In the genomic region with DNA sequence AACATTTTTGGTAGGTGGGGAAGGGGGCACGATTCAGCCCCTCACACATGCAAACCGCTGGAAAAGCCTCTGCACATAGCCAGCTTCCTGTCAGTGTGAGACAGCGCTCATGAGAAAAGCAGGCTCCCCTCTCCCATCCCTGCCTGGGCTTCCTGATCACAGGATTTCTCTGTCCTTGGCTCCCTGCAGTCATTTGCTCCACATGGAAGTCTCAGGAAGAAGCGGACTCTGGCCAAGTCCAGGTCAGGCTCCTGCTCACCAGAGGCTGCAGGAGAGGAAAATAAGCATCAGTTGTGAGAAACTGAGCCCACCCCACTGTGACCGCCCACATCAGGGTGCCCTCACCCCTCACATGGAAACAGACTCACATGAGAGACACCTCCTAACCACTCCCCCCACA, we compare ENCODE assay signal across 23 cellular contexts.
DNase-seq lines count a peak whose midpoint lies in the region; ATAC-seq, FAIRE-seq and TF ChIP-seq lines count a peak whose summit lies in the region.
"Had no signal": no experiment of that assay in that cellular context is flagged by ENCODE, and none has a peak within 500 bp of the region (broad histone marks: within the 10 kb centered on the region; RNA-seq: fewer than 3 reads in every experiment).

No MANE protein-coding gene starts in this region.

- no peak overlapping the region for H4K5ac ChIP-seq in H1 (ENCODE audit: insufficient read length, low read depth, low read length)

- 84% methylated on average over 5 of the region's 5 CpGs; no CpG with 5 or more reads in 1 of the 2 experiments for WGBS in H1 (ENCODE audit: extremely low coverage in 1 of 2, insufficient coverage in 1 of 2, insufficient read length in 1 of 2, insufficient replicate concordance in 2 of 2, low coverage in 1 of 2, low lambda C conversion rate in 2 of 2, missing lambda C conversion rate in 1 of 2), 2 experiments

- TF ChIP-seq CTCF in GM23338 (conservative IDR thresholded peaks at IDR 0.05; ENCODE audit: low read depth in 2 of 2) (no peak), H1 (IDR thresholded peaks at IDR 0.05; ENCODE audit: control extremely low read depth in 1 of 3, insufficient read depth in 1 of 3, low read depth in 1 of 3, low read length in 3 of 3) (no peak), neural progenitor cell (IDR thresholded peaks at IDR 0.05) (no peak), Caco-2 (IDR thresholded peaks at IDR 0.05; ENCODE audit: insufficient read depth in 1 of 2, low read depth in 1 of 2, low read length in 1 of 2, severe bottlenecking in 1 of 2, unreplicated experiment in 1 of 2) (no peak)

- H3K4me1 ChIP-seq in GM23338 (ENCODE audit: insufficient read depth) = no peaks in the 10 kb centered on the region
- H3K4me1 ChIP-seq in H1 (replicated peaks in 1 of 4; ENCODE audit: control insufficient read depth in 3 of 4, insufficient read depth in 4 of 4, low read length in 3 of 4) = no peaks in the 10 kb centered on the region; a peak in 1 of 7 replicates
- H3K4me1 ChIP-seq in neural progenitor cell = no peaks in the 10 kb centered on the region
- H3K4me1 ChIP-seq in Caco-2 = no peaks in the 10 kb centered on the region
- H3K4me1 ChIP-seq: A549; BE2C; BLaER1 treated with 17β-estradiol and CSF1 and Interleukin-3, amounts not matched to agents 10 nM and 100 nM had no signal

- no peak overlapping the region for H2AK5ac ChIP-seq in H1 (ENCODE audit: low read depth, low read length)

- H3K27me3 ChIP-seq in GM23338 (ENCODE audit: insufficient read depth) (no peaks in the 10 kb centered on the region), H1 (replicated peaks in 1 of 4; ENCODE audit: control insufficient read depth in 3 of 4, extremely low read depth in 1 of 4, insufficient read depth in 3 of 4, low read length in 3 of 4) (no peaks in the 10 kb centered on the region), neural progenitor cell (no peaks in the 10 kb centered on the region), Caco-2 (replicated peaks; ENCODE audit: control insufficient read depth, insufficient read depth, low read length) (no peaks in the 10 kb centered on the region)
- H3K27me3 ChIP-seq: BE2C; BLaER1 treated with 17β-estradiol and CSF1 and Interleukin-3, amounts not matched to agents 10 nM and 100 nM had no signal

- no peak overlapping the region for H2BK12ac ChIP-seq in H1 (ENCODE audit: low read depth, low read length)

- no peak overlapping the region for H3K56ac ChIP-seq in H1 (replicated peaks; ENCODE audit: insufficient read length, low read depth, low read length)

- no peak overlapping the region for H2BK20ac ChIP-seq in H1 (ENCODE audit: low read length)

- TF ChIP-seq POLR2A in H1 (IDR thresholded peaks at IDR 0.05; ENCODE audit: control extremely low read depth in 1 of 2, low read depth in 2 of 2, low read length in 2 of 2) = no peak

- ATAC-seq in GM23338 (no peak), GM21529 (IDR thresholded peaks at IDR 0.05; ENCODE audit: unreplicated experiment) (no peak)
- ATAC-seq: A549 had no signal

- H3K4me3 Mint-ChIP-seq in GM23338 = no peak overlapping the region
- no peak overlapping the region for H3K4me3 Mint-ChIP-seq in neural progenitor cell
- no peak overlapping the region for H3K4me3 Mint-ChIP-seq in Caco-2 (ENCODE audit: unreplicated experiment)
- H3K4me3 Mint-ChIP-seq: CD14-positive monocyte; CD4-positive, alpha-beta T cell; CD8-positive, alpha-beta memory T cell had no signal

- H3K23me2 ChIP-seq in H1 (ENCODE audit: low read depth, low read length) = no peaks in the 10 kb centered on the region

- H3K9me3 ChIP-seq in H1 (ENCODE audit: insufficient read depth in 2 of 2, low read depth in 1 of 2, low read length in 1 of 2) = no peaks in the 10 kb centered on the region; a peak in 1 of 4 replicates
- no peaks in the 10 kb centered on the region for H3K9me3 ChIP-seq in neural progenitor cell (ENCODE audit: low read depth)
- no peaks in the 10 kb centered on the region for H3K9me3 ChIP-seq in Caco-2
- H3K9me3 ChIP-seq: A549, BE2C had no signal

- CTCF ChIA-PET in H1 (lab: Charles Lee; ENCODE audit: partially characterized antibody) = interaction anchor here (0.6 kb wide), 1 partner anchor 594 kb away, joined by 3 read pairs; no protein-coding TSS in a partner anchor
- CTCF ChIA-PET in Caco-2 (lab: Charles Lee) = no interaction called here

- H3K27ac ChIP-seq in GM23338 (ENCODE audit: low read depth) (no peak overlapping the region), H1 (ENCODE audit: low read depth, low read length) (no peak overlapping the region), neural progenitor cell (no peak overlapping the region)
- H3K27ac ChIP-seq: A549; BLaER1 treated with 17β-estradiol and CSF1 and Interleukin-3, amounts not matched to agents 10 nM and 100 nM had no signal

- H3K14ac ChIP-seq in H1 (ENCODE audit: insufficient read length) = no peak overlapping the region

- H3K4me3 ChIP-seq in GM23338 (no peak overlapping the region), H1 (ENCODE audit: extremely low read depth in 1 of 4, insufficient read depth in 2 of 4, low read depth in 3 of 4, low read length in 4 of 4) (no peak overlapping the region; a peak in 1 of 8 replicates), neural progenitor cell (no peak overlapping the region), Caco-2 (ENCODE audit: low read depth, low read length) (no peak overlapping the region)
- H3K4me3 ChIP-seq: A549; BLaER1 treated with 17β-estradiol and CSF1 and Interleukin-3, amounts not matched to agents 10 nM and 100 nM had no signal

- no peaks in the 10 kb centered on the region for H3K36me3 ChIP-seq in GM23338 (ENCODE audit: insufficient read depth)
- no peaks in the 10 kb centered on the region for H3K36me3 ChIP-seq in H1 (ENCODE audit: control insufficient read depth in 2 of 4, insufficient read depth in 4 of 4, low read length in 3 of 4)
- H3K36me3 ChIP-seq in neural progenitor cell = no peaks in the 10 kb centered on the region
- H3K36me3 ChIP-seq in Caco-2 (ENCODE audit: control insufficient read depth, insufficient read depth, low read length) = no peaks in the 10 kb centered on the region
- H3K36me3 ChIP-seq: BE2C; BLaER1 treated with 17β-estradiol and CSF1 and Interleukin-3, amounts not matched to agents 10 nM and 100 nM had no signal

- H3F3A ChIP-seq in GM23338 (replicated peaks; ENCODE audit: low read depth) = no peaks in the 10 kb centered on the region
- H3F3A ChIP-seq in neural progenitor cell (ENCODE audit: low read depth) = no peaks in the 10 kb centered on the region

- H3K27me3 Mint-ChIP-seq in GM23338 (ENCODE audit: insufficient read depth, low read depth, poor library complexity) (no peaks in the 10 kb centered on the region), neural progenitor cell (ENCODE audit: insufficient read depth, low read depth) (no peaks in the 10 kb centered on the region), Caco-2 (ENCODE audit: insufficient read depth, unreplicated experiment) (peaks cover 4% of the 10 kb centered on the region)
- H3K27me3 Mint-ChIP-seq: CD4-positive, alpha-beta T cell; CD8-positive, alpha-beta memory T cell had no signal

- no peaks in the 10 kb centered on the region for H3K79me1 ChIP-seq in H1 (ENCODE audit: low read depth, low read length)

- H3K9me3 Mint-ChIP-seq in GM23338 (no peaks in the 10 kb centered on the region), neural progenitor cell (no peaks in the 10 kb centered on the region), Caco-2 (ENCODE audit: unreplicated experiment) (no peaks in the 10 kb centered on the region)

- H3K79me2 ChIP-seq in GM23338 (replicated peaks; ENCODE audit: insufficient read depth) (no peaks in the 10 kb centered on the region), H1 (ENCODE audit: control insufficient read depth in 1 of 2, insufficient read depth in 2 of 2, low read length in 2 of 2) (no peaks in the 10 kb centered on the region), neural progenitor cell (ENCODE audit: low read depth) (no peaks in the 10 kb centered on the region)

- no peak for FAIRE-seq in H1 (lab: Jason Lieb, UNC)
- FAIRE-seq: A549, G401.6, GM12892 had no signal

- DNase-seq in GM23338 (ENCODE audit: low spot score) (no peak), cerebellar cortex (ENCODE audit: low spot score) (peak; percentile 54), H1 (ENCODE audit: low read depth in 1 of 2, low spot score in 2 of 2) (no peak), neural progenitor cell (ENCODE audit: low spot score) (no peak), Caco-2 (no peak)
- DNase-seq: 8988T; ACHN; AML-193; BE2C; Calu3; CD4-positive, alpha-beta T cell; CD8-positive, alpha-beta memory T cell; DMS53; DMS79 treated with DMSO at 0.1 percent for 48 hours; GOT3; H7; HCEC 1CT had no signal

- no TSS peak for BruUV-seq in Caco-2 (replicated peaks; lab: Mats Ljungman, UMichigan)

- no peak overlapping the region for H2BK5ac ChIP-seq in H1 (ENCODE audit: low read depth, low read length)

- no peak overlapping the region for H2BK120ac ChIP-seq in H1 (replicated peaks; ENCODE audit: low read depth, low read length)

- POLR2A ChIA-PET in H1 (lab: Charles Lee; ENCODE audit: partially characterized antibody) = no interaction called here
- POLR2A ChIA-PET in Caco-2 (lab: Charles Lee) = no interaction called here

- H2BK15ac ChIP-seq in H1 (ENCODE audit: low read length) = no peak overlapping the region

- no peaks in the 10 kb centered on the region; the same call in 2 of the 3 replicates for H3K4me1 Mint-ChIP-seq in GM23338
- peaks cover 7% of the 10 kb centered on the region for H3K4me1 Mint-ChIP-seq in neural progenitor cell
- H3K4me1 Mint-ChIP-seq in Caco-2 (ENCODE audit: low read depth, unreplicated experiment) = no peaks in the 10 kb centered on the region
- H3K4me1 Mint-ChIP-seq: CD14-positive monocyte; CD8-positive, alpha-beta memory T cell had no signal

- no peak for TF ChIP-seq EP300 in H1 (IDR thresholded peaks at IDR 0.05; ENCODE audit: borderline replicate concordance in 1 of 2, low read depth in 2 of 2, low read length in 2 of 2)

- H3K18ac ChIP-seq in H1 (ENCODE audit: extremely low read depth, low read length) = no peak overlapping the region

- no peaks in the 10 kb centered on the region for H3K9me2 ChIP-seq in GM23338 (ENCODE audit: insufficient read depth)

- H3K36me3 Mint-ChIP-seq in GM23338 (ENCODE audit: low read depth) = no peaks in the 10 kb centered on the region
- no peaks in the 10 kb centered on the region for H3K36me3 Mint-ChIP-seq in neural progenitor cell
- H3K36me3 Mint-ChIP-seq in Caco-2 (ENCODE audit: insufficient read depth, unreplicated experiment) = no peaks in the 10 kb centered on the region
- H3K36me3 Mint-ChIP-seq: CD14-positive monocyte; CD8-positive, alpha-beta memory T cell had no signal

- no peak for TF ChIP-seq RAD21 in H1 (IDR thresholded peaks at IDR 0.05 in 1 of 2, conservative IDR thresholded peaks at IDR 0.05 in 1 of 2; ENCODE audit: low read depth in 2 of 2, low read length in 2 of 2)

- no peak overlapping the region for H3K4ac ChIP-seq in H1 (replicated peaks; ENCODE audit: insufficient read length, low read depth, low read length)

- intact Hi-C loops in Caco-2 (cut with micrococcal nuclease; ENCODE audit: unreplicated experiment) = no loop called here

- H3K23ac ChIP-seq in H1 (ENCODE audit: insufficient read length) = no peak overlapping the region

- peak overlapping the region; percentile 65; the same call in 1 of the 2 replicates for H4K8ac ChIP-seq in H1 (ENCODE audit: extremely low read depth, insufficient read depth, low read length)

- H3K9ac ChIP-seq in H1 (replicated peaks in 1 of 4; ENCODE audit: extremely low read depth in 1 of 4, low read depth in 3 of 4, low read length in 3 of 4) = no peak overlapping the region
- no peak overlapping the region for H3K9ac ChIP-seq in neural progenitor cell
- H3K9ac ChIP-seq: BLaER1 treated with 17β-estradiol and CSF1 and Interleukin-3, amounts not matched to agents 10 nM and 100 nM had no signal

- H4K20me1 ChIP-seq in GM23338 (replicated peaks; ENCODE audit: insufficient read depth) (no peaks in the 10 kb centered on the region), H1 (replicated peaks in 1 of 2; ENCODE audit: control insufficient read depth in 1 of 2, insufficient read depth in 2 of 2, low read length in 2 of 2) (no peaks in the 10 kb centered on the region), neural progenitor cell (ENCODE audit: low read depth) (no peaks in the 10 kb centered on the region)
- H4K20me1 ChIP-seq: BLaER1 treated with 17β-estradiol and CSF1 and Interleukin-3, amounts not matched to agents 10 nM and 100 nM had no signal

- no peak overlapping the region for H4K91ac ChIP-seq in H1 (replicated peaks; ENCODE audit: insufficient read length, low read length)

- H2AFZ ChIP-seq in GM23338 = peak overlapping the region; percentile 74; the same call in 1 of the 2 replicates
- peak overlapping the region; percentile 76; the same call in 1 of the 2 replicates for H2AFZ ChIP-seq in H1 (ENCODE audit: low read length)
- H2AFZ ChIP-seq in neural progenitor cell (replicated peaks) = no peak overlapping the region

- H3K27ac Mint-ChIP-seq in GM23338 (no peak overlapping the region), neural progenitor cell (no peak overlapping the region), Caco-2 (ENCODE audit: unreplicated experiment) (no peak overlapping the region)
- H3K27ac Mint-ChIP-seq: CD14-positive monocyte; CD4-positive, alpha-beta T cell; CD8-positive, alpha-beta memory T cell had no signal

- H3K4me2 ChIP-seq in GM23338 (no peak overlapping the region), H1 (ENCODE audit: insufficient read depth in 1 of 2, low read depth in 2 of 2, low read length in 2 of 2) (no peak overlapping the region), neural progenitor cell (no peak overlapping the region)
- H3K4me2 ChIP-seq: A549; BLaER1 treated with 17β-estradiol and CSF1 and Interleukin-3, amounts not matched to agents 10 nM and 100 nM had no signal
